ENCODE assay signal across 1 cellular context in the genomic region with DNA sequence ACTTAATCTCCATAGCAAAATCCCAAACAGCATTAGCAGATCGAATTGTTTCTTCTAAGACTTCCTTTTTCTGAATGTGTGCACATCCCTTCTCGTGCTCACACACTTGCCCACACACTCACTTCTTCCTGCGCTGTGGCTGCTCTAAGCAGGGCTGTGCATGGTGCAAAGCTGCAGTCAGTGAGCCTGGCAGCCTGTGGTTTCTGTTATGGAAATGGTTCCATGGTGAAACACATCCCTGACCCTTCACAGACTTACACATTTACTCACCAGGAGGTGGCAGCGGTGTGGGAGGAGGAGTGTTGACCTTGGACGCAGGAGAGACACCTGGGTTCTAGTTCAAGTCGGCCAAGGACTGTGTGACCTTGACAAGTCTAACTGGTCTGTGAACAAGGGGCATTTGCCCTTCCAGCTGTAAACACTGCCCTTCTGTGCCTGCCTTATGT.
TF ChIP-seq lines count a peak whose summit lies in the region.

No MANE protein-coding gene starts in this region.

TF ChIP-seq in GM12878, 131 proteins besides CTCF, POLR2A, EP300 and RAD21 (continued from another document):
- TF ChIP-seq ZBTB40 (IDR thresholded peaks at IDR 0.05; ENCODE audit: borderline replicate concordance): no peak
- no peak for TF ChIP-seq NFYA (IDR thresholded peaks at IDR 0.05; ENCODE audit: borderline replicate concordance, low read depth, low read length)
- TF ChIP-seq BMI1 (IDR thresholded peaks at IDR 0.05; ENCODE audit: borderline replicate concordance): no peak
- TF ChIP-seq ZNF384 (IDR thresholded peaks at IDR 0.05; ENCODE audit: borderline replicate concordance, low read depth, low read length): no peak
- TF ChIP-seq SREBF2 (IDR thresholded peaks at IDR 0.05; ENCODE audit: low read length): no peak
- no peak for TF ChIP-seq CHD4 (IDR thresholded peaks at IDR 0.05)
- TF ChIP-seq, protein P1, sequence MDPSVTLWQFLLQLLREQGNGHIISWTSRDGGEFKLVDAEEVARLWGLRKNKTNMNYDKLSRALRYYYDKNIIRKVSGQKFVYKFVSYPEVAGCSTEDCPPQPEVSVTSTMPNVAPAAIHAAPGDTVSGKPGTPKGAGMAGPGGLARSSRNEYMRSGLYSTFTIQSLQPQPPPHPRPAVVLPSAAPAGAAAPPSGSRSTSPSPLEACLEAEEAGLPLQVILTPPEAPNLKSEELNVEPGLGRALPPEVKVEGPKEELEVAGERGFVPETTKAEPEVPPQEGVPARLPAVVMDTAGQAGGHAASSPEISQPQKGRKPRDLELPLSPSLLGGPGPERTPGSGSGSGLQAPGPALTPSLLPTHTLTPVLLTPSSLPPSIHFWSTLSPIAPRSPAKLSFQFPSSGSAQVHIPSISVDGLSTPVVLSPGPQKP (IDR thresholded peaks at IDR 0.05; ENCODE audit: low read depth, low read length): no peak
- TF ChIP-seq, protein P2, sequence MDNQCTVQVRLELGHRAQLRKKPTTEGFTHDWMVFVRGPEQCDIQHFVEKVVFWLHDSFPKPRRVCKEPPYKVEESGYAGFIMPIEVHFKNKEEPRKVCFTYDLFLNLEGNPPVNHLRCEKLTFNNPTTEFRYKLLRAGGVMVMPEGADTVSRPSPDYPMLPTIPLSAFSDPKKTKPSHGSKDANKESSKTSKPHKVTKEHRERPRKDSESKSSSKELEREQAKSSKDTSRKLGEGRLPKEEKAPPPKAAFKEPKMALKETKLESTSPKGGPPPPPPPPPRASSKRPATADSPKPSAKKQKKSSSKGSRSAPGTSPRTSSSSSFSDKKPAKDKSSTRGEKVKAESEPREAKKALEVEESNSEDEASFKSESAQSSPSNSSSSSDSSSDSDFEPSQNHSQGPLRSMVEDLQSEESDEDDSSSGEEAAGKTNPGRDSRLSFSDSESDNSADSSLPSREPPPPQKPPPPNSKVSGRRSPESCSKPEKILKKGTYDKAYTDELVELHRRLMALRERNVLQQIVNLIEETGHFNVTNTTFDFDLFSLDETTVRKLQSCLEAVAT (IDR thresholded peaks at IDR 0.05): no peak
- TF ChIP-seq, protein P3, sequence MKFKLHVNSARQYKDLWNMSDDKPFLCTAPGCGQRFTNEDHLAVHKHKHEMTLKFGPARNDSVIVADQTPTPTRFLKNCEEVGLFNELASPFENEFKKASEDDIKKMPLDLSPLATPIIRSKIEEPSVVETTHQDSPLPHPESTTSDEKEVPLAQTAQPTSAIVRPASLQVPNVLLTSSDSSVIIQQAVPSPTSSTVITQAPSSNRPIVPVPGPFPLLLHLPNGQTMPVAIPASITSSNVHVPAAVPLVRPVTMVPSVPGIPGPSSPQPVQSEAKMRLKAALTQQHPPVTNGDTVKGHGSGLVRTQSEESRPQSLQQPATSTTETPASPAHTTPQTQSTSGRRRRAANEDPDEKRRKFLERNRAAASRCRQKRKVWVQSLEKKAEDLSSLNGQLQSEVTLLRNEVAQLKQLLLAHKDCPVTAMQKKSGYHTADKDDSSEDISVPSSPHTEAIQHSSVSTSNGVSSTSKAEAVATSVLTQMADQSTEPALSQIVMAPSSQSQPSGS (IDR thresholded peaks at IDR 0.05; ENCODE audit: low read length): no peak
- TF ChIP-seq HSF1 (IDR thresholded peaks at IDR 0.05; ENCODE audit: low read depth, low read length): no peak
- 0 out of 2 replicates have a peak, but pooled peaks have one; percentile 9 for TF ChIP-seq SMC3 (IDR thresholded peaks at IDR 0.05; ENCODE audit: borderline replicate concordance, low read length)
- TF ChIP-seq SKIL (IDR thresholded peaks at IDR 0.05; ENCODE audit: low read depth, poor library complexity, severe bottlenecking): no peak
- no peak for TF ChIP-seq IRF4 (IDR thresholded peaks at IDR 0.05; ENCODE audit: low read depth, low read length)
- TF ChIP-seq SPI1 (IDR thresholded peaks at IDR 0.05; ENCODE audit: borderline replicate concordance, insufficient read depth, low read depth, low read length): peak; percentile 38; the same call in 1 of the 2 replicates
- TF ChIP-seq FOXM1 (IDR thresholded peaks at IDR 0.05; ENCODE audit: low read depth, low read length): no peak
- TF ChIP-seq CBX3 (IDR thresholded peaks at IDR 0.05; ENCODE audit: borderline replicate concordance, low read depth): no peak
- 0 out of 2 replicates have a peak, but pooled peaks have one; percentile 31 for TF ChIP-seq NR2F1 (conservative IDR thresholded peaks at IDR 0.05)
- no peak for TF ChIP-seq SIN3A (IDR thresholded peaks at IDR 0.05; ENCODE audit: low read depth, low read length)
- TF ChIP-seq SRF (IDR thresholded peaks at IDR 0.05; ENCODE audit: low read depth in 2 of 2, low read length in 2 of 2): no peak
- TF ChIP-seq RUNX3 (IDR thresholded peaks at IDR 0.05; ENCODE audit: low read length): peak; percentile 38; the same call in 1 of the 2 replicates
- TF ChIP-seq ASH2L (IDR thresholded peaks at IDR 0.05; ENCODE audit: borderline replicate concordance, low read depth): no peak
- no peak for TF ChIP-seq JUNB (IDR thresholded peaks at IDR 0.05)
- no peak for TF ChIP-seq ZNF217 (IDR thresholded peaks at IDR 0.05)
- no peak for TF ChIP-seq POLR2AphosphoS2 (IDR thresholded peaks at IDR 0.05; ENCODE audit: low read depth, low read length)
- no peak for TF ChIP-seq POLR2AphosphoS5 (IDR thresholded peaks at IDR 0.05; ENCODE audit: low read length)
- no peak for TF ChIP-seq TAF1 (IDR thresholded peaks at IDR 0.05; ENCODE audit: borderline replicate concordance, low read depth, low read length)
- TF ChIP-seq EED (IDR thresholded peaks at IDR 0.05; ENCODE audit: low read depth): peak; percentile 56; the same call in 1 of the 2 replicates
- no peak for TF ChIP-seq SUPT20H (IDR thresholded peaks at IDR 0.05; ENCODE audit: borderline replicate concordance, control insufficient read depth, low read depth, low read length)
- TF ChIP-seq MXI1 (IDR thresholded peaks at IDR 0.05; ENCODE audit: low read depth, low read length): no peak
- 0 out of 4 replicates have a peak, but pooled peaks of 1 of the 2 experiments have one; percentile 15 for TF ChIP-seq BHLHE40 (IDR thresholded peaks at IDR 0.05; ENCODE audit: borderline replicate concordance in 1 of 2, low read depth in 2 of 2, low read length in 1 of 2)
- TF ChIP-seq BRCA1 (IDR thresholded peaks at IDR 0.05; ENCODE audit: low read depth, low read length): no peak
- peak; percentile 38 for TF ChIP-seq IKZF1 (conservative IDR thresholded peaks at IDR 0.05)
- TF ChIP-seq IKZF2 (IDR thresholded peaks at IDR 0.05): peak in 1 of 2 experiments; percentile 37; a peak in 1 of 4 replicates
- peak; percentile 90 for TF ChIP-seq ESRRA (IDR thresholded peaks at IDR 0.05; ENCODE audit: low read length)
- TF ChIP-seq, protein P4, sequence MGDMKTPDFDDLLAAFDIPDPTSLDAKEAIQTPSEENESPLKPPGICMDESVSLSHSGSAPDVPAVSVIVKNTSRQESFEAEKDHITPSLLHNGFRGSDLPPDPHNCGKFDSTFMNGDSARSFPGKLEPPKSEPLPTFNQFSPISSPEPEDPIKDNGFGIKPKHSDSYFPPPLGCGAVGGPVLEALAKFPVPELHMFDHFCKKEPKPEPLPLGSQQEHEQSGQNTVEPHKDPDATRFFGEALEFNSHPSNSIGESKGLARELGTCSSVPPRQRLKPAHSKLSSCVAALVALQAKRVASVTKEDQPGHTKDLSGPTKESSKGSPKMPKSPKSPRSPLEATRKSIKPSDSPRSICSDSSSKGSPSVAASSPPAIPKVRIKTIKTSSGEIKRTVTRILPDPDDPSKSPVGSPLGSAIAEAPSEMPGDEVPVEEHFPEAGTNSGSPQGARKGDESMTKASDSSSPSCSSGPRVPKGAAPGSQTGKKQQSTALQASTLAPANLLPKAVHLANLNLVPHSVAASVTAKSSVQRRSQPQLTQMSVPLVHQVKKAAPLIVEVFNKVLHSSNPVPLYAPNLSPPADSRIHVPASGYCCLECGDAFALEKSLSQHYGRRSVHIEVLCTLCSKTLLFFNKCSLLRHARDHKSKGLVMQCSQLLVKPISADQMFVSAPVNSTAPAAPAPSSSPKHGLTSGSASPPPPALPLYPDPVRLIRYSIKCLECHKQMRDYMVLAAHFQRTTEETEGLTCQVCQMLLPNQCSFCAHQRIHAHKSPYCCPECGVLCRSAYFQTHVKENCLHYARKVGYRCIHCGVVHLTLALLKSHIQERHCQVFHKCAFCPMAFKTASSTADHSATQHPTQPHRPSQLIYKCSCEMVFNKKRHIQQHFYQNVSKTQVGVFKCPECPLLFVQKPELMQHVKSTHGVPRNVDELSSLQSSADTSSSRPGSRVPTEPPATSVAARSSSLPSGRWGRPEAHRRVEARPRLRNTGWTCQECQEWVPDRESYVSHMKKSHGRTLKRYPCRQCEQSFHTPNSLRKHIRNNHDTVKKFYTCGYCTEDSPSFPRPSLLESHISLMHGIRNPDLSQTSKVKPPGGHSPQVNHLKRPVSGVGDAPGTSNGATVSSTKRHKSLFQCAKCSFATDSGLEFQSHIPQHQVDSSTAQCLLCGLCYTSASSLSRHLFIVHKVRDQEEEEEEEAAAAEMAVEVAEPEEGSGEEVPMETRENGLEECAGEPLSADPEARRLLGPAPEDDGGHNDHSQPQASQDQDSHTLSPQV (IDR thresholded peaks at IDR 0.05): no peak
